ENCODE assay signal across 7 cellular contexts in genomic region chrX:154548028-154548316, GRCh38. TPM values are rescaled to one million over a fixed set of nuclear protein-coding genes. Genes with fewer than 3 reads are reported as not detected.
DNase-seq lines count a peak whose midpoint lies in the region; TF ChIP-seq lines count a peak whose summit lies in the region.

No MANE protein-coding gene starts in this region.

- peak overlapping the region; percentile 50 for H3K4me3 ChIP-seq in HL-60 (replicated peaks; ENCODE audit: insufficient read depth, low read length)
- peak overlapping the region; percentile 73 for H3K4me3 ChIP-seq in hepatocyte
- peak overlapping the region; percentile 53 to 81 (median 66) for H3K4me3 ChIP-seq in spleen

- H3K36me3 ChIP-seq in hepatocyte (replicated peaks; ENCODE audit: insufficient read depth, low read depth) (no peaks in the 10 kb centered on the region), spleen (peaks cover 0 to 33% (median under 1%) of the 10 kb centered on the region in 6 donors)

- TF ChIP-seq CTCF in HL-60 (IDR thresholded peaks at IDR 0.05; ENCODE audit: insufficient read depth, low read length) (no peak), hepatocyte (IDR thresholded peaks at IDR 0.05; ENCODE audit: poor library complexity) (no peak), spleen (IDR thresholded peaks at IDR 0.05 in 8 of 11, conservative IDR thresholded peaks at IDR 0.05 in 3 of 11) (no peak)

- no peaks in the 10 kb centered on the region for H4K20me1 ChIP-seq in hepatocyte (ENCODE audit: insufficient read depth, poor library complexity, severe bottlenecking)

- peak overlapping the region; percentile 86 for H3K4me3 Mint-ChIP-seq in activated CD4-positive, alpha-beta memory T cell treated with anti-CD3 and anti-CD28 coated beads for 36 hours

- no peak for DNase-seq in HL-60 (ENCODE audit: low read depth in 1 of 2, low spot score in 1 of 2)
- no peak for DNase-seq in activated CD4-positive, alpha-beta memory T cell treated with anti-CD3 and anti-CD28 coated beads for 36 hours
- DNase-seq in hepatocyte (ENCODE audit: low spot score), result no peak
- no peak for DNase-seq in spleen
- DNase-seq in activated effector memory CD4-positive, alpha-beta T cell treated with anti-CD3 and anti-CD28 coated beads, Interleukin-2, amount 50 U/mL, for 16 hours, result no peak
- DNase-seq in NCI-H1436 treated with DMSO at 0.1 percent for 48 hours (lab: John Stamatoyannopoulos, UW), result no peak
- DNase-seq in NCI-H82 treated with DMSO at 0.1 percent for 48 hours (lab: John Stamatoyannopoulos, UW; ENCODE audit: unreplicated experiment), result no peak

- WGBS in hepatocyte (ENCODE audit: low lambda C conversion rate, missing lambda C conversion rate), result 34% methylated on average over 9 of the region's 9 CpGs
- 0 to 36% (median 1%) methylated on average over 9 of the region's 9 CpGs for WGBS in spleen, 5 donors

- H3K4me1 Mint-ChIP-seq in activated CD4-positive, alpha-beta memory T cell treated with anti-CD3 and anti-CD28 coated beads for 36 hours (ENCODE audit: low read depth), result peaks cover 43% of the 10 kb centered on the region

- peak overlapping the region; percentile 93 for H3K27ac Mint-ChIP-seq in activated CD4-positive, alpha-beta memory T cell treated with anti-CD3 and anti-CD28 coated beads for 36 hours

- H3K27ac ChIP-seq in HL-60 (replicated peaks) (peak overlapping the region; percentile 89), hepatocyte (peak overlapping the region; percentile 99), spleen (peak overlapping the region; percentile 82 to 97 (median 92))

- H3K36me3 Mint-ChIP-seq in activated CD4-positive, alpha-beta memory T cell treated with anti-CD3 and anti-CD28 coated beads for 36 hours, result peaks cover 18% of the 10 kb centered on the region

- intact Hi-C loops in activated CD4-positive, alpha-beta memory T cell treated with anti-CD3 and anti-CD28 coated beads for 36 hours (cut with micrococcal nuclease), result no loop called here
- intact Hi-C loops in spleen (cut with DNase I; ENCODE audit: low total_unique reads), result no loop called here

- TF ChIP-seq POLR2A in spleen (IDR thresholded peaks at IDR 0.05), result no peak

- H3K9me3 Mint-ChIP-seq in activated CD4-positive, alpha-beta memory T cell treated with anti-CD3 and anti-CD28 coated beads for 36 hours, result no peaks in the 10 kb centered on the region

- no peaks in the 10 kb centered on the region for H3K27me3 Mint-ChIP-seq in activated CD4-positive, alpha-beta memory T cell treated with anti-CD3 and anti-CD28 coated beads for 36 hours

- H3K79me2 ChIP-seq in hepatocyte, result peaks cover 39% of the 10 kb centered on the region

- H3K4me1 ChIP-seq in hepatocyte (ENCODE audit: insufficient read depth) (peaks cover 3% of the 10 kb centered on the region), spleen (peaks cover 11 to 73% (median 54%) of the 10 kb centered on the region in 6 donors)

- no peaks in the 10 kb centered on the region for H3K9me2 ChIP-seq in hepatocyte (replicated peaks; ENCODE audit: insufficient read depth)

- H3K27me3 ChIP-seq in HL-60 (ENCODE audit: insufficient read depth, poor library complexity, severe bottlenecking), result no peaks in the 10 kb centered on the region
- H3K27me3 ChIP-seq in hepatocyte, result no peaks in the 10 kb centered on the region
- no peaks in the 10 kb centered on the region for H3K27me3 ChIP-seq in spleen (replicated peaks in 1 of 7)

- POLR2A ChIA-PET in activated CD4-positive, alpha-beta memory T cell treated with anti-CD3 and anti-CD28 coated beads for 36 hours (lab: Charles Lee), result no interaction called here

- peak overlapping the region; percentile 44 for H2AFZ ChIP-seq in hepatocyte

- no peaks in the 10 kb centered on the region for H3K9me3 ChIP-seq in hepatocyte (ENCODE audit: low read depth)
- H3K9me3 ChIP-seq in spleen, result no peaks in the 10 kb centered on the region

- peak overlapping the region; percentile 82 for H3K4me2 ChIP-seq in hepatocyte

- CTCF ChIA-PET in activated CD4-positive, alpha-beta memory T cell treated with anti-CD3 and anti-CD28 coated beads for 36 hours (lab: Charles Lee), result no interaction called here

RNA-seq across cellular contexts. Expression of gene IKBKG, which starts 0.6 kb away (rescaled TPM):
- 10 to 100 TPM; 39.4 to 45.9 TPM for total RNA-seq in activated CD4-positive, alpha-beta memory T cell treated with anti-CD3 and anti-CD28 coated beads for 36 hours
- 19.7 and 21.4 TPM in 2 replicates for total RNA-seq in hepatocyte
- 30.7 and 32.9 TPM in 2 replicates for polyA plus RNA-seq in hepatocyte
- total RNA-seq in spleen, result 10 to 100 TPM; 18.9 to 66.6 (median 39.1) TPM
- 10 to 100 TPM; 21.5 to 52.8 (median 49.9) TPM for polyA plus RNA-seq in spleen

RNA-seq across cellular contexts. Expression of gene G6PD, which starts 1.3 kb away (rescaled TPM):
- total RNA-seq in activated CD4-positive, alpha-beta memory T cell treated with anti-CD3 and anti-CD28 coated beads for 36 hours, result 10 to 100 TPM; 65.8 to 70.4 TPM
- 24.8 and 26.2 TPM in 2 replicates for total RNA-seq in hepatocyte
- 9.8 and 12.8 TPM in 2 replicates for polyA plus RNA-seq in hepatocyte
- total RNA-seq in spleen, result 10 to 100 TPM; 57.0 to 93.1 (median 70.3) TPM
- polyA plus RNA-seq in spleen, result 10 to 100 TPM; 15.5 to 34.2 (median 15.7) TPM

RNA-seq across cellular contexts. Expression of gene FAM3A, which starts 31.9 kb away (rescaled TPM):
- total RNA-seq in activated CD4-positive, alpha-beta memory T cell treated with anti-CD3 and anti-CD28 coated beads for 36 hours, result 10 to 100 TPM; 21.4 to 28.4 TPM
- total RNA-seq in hepatocyte, result 33.8 and 41.1 TPM in 2 replicates
- polyA plus RNA-seq in hepatocyte, result 68.0 and 70.9 TPM in 2 replicates
- total RNA-seq in spleen, result 10 to 100 TPM; 29.1 to 38.1 (median 34.7) TPM
- polyA plus RNA-seq in spleen, result 10 to 100 TPM; 35.2 to 54.5 (median 52.3) TPM

RNA-seq across cellular contexts. Expression of gene CTAG1A, which starts 37.0 kb away (rescaled TPM):
- not detected for total RNA-seq in activated CD4-positive, alpha-beta memory T cell treated with anti-CD3 and anti-CD28 coated beads for 36 hours
- total RNA-seq in hepatocyte (not detected in 2 replicates), spleen (not detected)
- polyA plus RNA-seq in hepatocyte (not detected in 2 replicates), spleen (not detected)

RNA-seq across cellular contexts. Expression of gene SLC10A3, which starts 57.5 kb away (rescaled TPM):
- total RNA-seq in activated CD4-positive, alpha-beta memory T cell treated with anti-CD3 and anti-CD28 coated beads for 36 hours, result 10 to 100 TPM; 14.4 to 16.1 TPM
- total RNA-seq in hepatocyte (28.8 and 29.3 TPM in 2 replicates), spleen (10 to 100 TPM; 15.9 to 21.8 (median 17.4) TPM)
- polyA plus RNA-seq in hepatocyte (48.3 and 59.8 TPM in 2 replicates), spleen (10 to 100 TPM; 11.0 to 17.0 (median 14.1) TPM)
